9 cellular contexts compared by ENCODE assay signal in the genomic region with DNA sequence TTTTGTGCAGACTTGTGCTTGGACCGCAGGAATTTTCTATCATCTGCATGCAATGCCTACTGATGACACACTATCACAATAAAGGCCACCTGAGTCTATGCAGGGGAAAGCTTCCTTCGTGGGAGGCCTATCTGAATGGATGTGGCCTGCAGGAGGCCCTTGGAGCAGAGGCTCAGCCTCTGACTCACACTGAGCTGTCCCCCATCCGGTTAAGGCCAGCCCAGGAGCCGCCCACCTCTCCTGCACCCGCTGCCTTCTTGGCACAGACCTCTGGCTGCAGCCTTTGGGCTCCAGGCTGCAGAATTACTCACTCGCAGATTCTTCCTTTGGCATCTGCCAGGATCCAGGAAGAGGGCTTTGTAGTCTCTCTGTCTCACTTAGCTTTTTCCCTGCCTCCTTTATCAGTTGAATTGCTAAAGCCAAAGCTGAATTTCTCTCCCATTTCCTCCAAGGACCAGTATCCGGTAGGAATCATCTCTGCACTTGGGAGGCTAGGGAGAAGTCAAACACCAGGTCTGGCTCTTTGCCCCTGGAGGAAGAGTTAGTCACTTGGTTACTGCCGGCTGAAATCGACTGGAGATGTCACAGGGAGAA.
DNase-seq lines count a peak whose midpoint lies in the region; FAIRE-seq and TF ChIP-seq lines count a peak whose summit lies in the region.
"Had no signal": no experiment of that assay in that cellular context is flagged by ENCODE, and none has a peak within 500 bp of the region (broad histone marks: within the 10 kb centered on the region; RNA-seq: fewer than 3 reads in every experiment).

No MANE protein-coding gene starts in this region.

- peak overlapping the region; percentile 73 for H3K4me2 ChIP-seq in astrocyte (ENCODE audit: low read length)

- H3K4me3 ChIP-seq in astrocyte (ENCODE audit: insufficient read depth, low read depth, low read length), result peak overlapping the region; percentile 29

- no peaks in the 10 kb centered on the region for H4K20me1 ChIP-seq in astrocyte (ENCODE audit: insufficient read depth, low read length)

- H3K36me3 ChIP-seq in astrocyte (ENCODE audit: insufficient read depth, low read length), result no peaks in the 10 kb centered on the region

- no peaks in the 10 kb centered on the region for H3K9me3 Mint-ChIP-seq in T-helper 2 cell treated with Interferon-gamma antibody and Interleukin-4, amounts not matched to agents 5 μg/mL and 100 μg/mL, for 36 hours
- H3K9me3 Mint-ChIP-seq in astrocyte (ENCODE audit: unreplicated experiment), result peaks cover 5% of the 10 kb centered on the region
- H3K9me3 Mint-ChIP-seq in glutamatergic neuron (ENCODE audit: unreplicated experiment), result no peaks in the 10 kb centered on the region
- H3K9me3 Mint-ChIP-seq: CD4-positive, CD25-positive, alpha-beta regulatory T cell had no signal

- H3K27me3 Mint-ChIP-seq in T-helper 2 cell treated with Interferon-gamma antibody and Interleukin-4, amounts not matched to agents 5 μg/mL and 100 μg/mL, for 36 hours (ENCODE audit: low read depth), result peaks cover 2% of the 10 kb centered on the region
- no peaks in the 10 kb centered on the region for H3K27me3 Mint-ChIP-seq in astrocyte (ENCODE audit: low read depth, unreplicated experiment)
- H3K27me3 Mint-ChIP-seq in glutamatergic neuron (ENCODE audit: unreplicated experiment), result no peaks in the 10 kb centered on the region
- H3K27me3 Mint-ChIP-seq: CD4-positive, CD25-positive, alpha-beta regulatory T cell had no signal

- no peaks in the 10 kb centered on the region for H3K36me3 Mint-ChIP-seq in T-helper 2 cell treated with Interferon-gamma antibody and Interleukin-4, amounts not matched to agents 5 μg/mL and 100 μg/mL, for 36 hours (ENCODE audit: low read depth)
- H3K36me3 Mint-ChIP-seq in astrocyte (ENCODE audit: low read depth, unreplicated experiment), result no peaks in the 10 kb centered on the region
- H3K36me3 Mint-ChIP-seq in glutamatergic neuron (ENCODE audit: unreplicated experiment), result no peaks in the 10 kb centered on the region
- H3K36me3 Mint-ChIP-seq: CD4-positive, CD25-positive, alpha-beta regulatory T cell had no signal

- H3K27me3 ChIP-seq in astrocyte (ENCODE audit: insufficient read depth, low read length), result no peaks in the 10 kb centered on the region

- H3K27ac Mint-ChIP-seq in T-helper 2 cell treated with Interferon-gamma antibody and Interleukin-4, amounts not matched to agents 5 μg/mL and 100 μg/mL, for 36 hours, result no peak overlapping the region
- H3K27ac Mint-ChIP-seq in astrocyte (ENCODE audit: unreplicated experiment), result peak overlapping the region; percentile 95
- H3K27ac Mint-ChIP-seq in glutamatergic neuron (ENCODE audit: unreplicated experiment), result no peak overlapping the region
- H3K27ac Mint-ChIP-seq: CD4-positive, CD25-positive, alpha-beta regulatory T cell had no signal

- peak; percentile 95 for FAIRE-seq in astrocyte (lab: Jason Lieb, UNC)

- no peak overlapping the region for H3K4me3 Mint-ChIP-seq in T-helper 2 cell treated with Interferon-gamma antibody and Interleukin-4, amounts not matched to agents 5 μg/mL and 100 μg/mL, for 36 hours
- H3K4me3 Mint-ChIP-seq in astrocyte (ENCODE audit: unreplicated experiment) (no peak overlapping the region), glutamatergic neuron (ENCODE audit: unreplicated experiment) (no peak overlapping the region)
- H3K4me3 Mint-ChIP-seq: CD4-positive, CD25-positive, alpha-beta regulatory T cell had no signal

- H3K4me1 ChIP-seq in astrocyte (ENCODE audit: insufficient read depth, low read length), result peaks cover 23% of the 10 kb centered on the region

- H3K79me2 ChIP-seq in astrocyte (ENCODE audit: insufficient read depth, low read length), result no peaks in the 10 kb centered on the region

- no peak overlapping the region for H2AFZ ChIP-seq in astrocyte (ENCODE audit: low read depth, low read length)

- no peak for TF ChIP-seq CTCF in astrocyte (IDR thresholded peaks at IDR 0.05; ENCODE audit: insufficient read depth, low read depth, low read length)
- no peak for TF ChIP-seq CTCF in glutamatergic neuron (IDR thresholded peaks at IDR 0.05; ENCODE audit: partially characterized antibody, unreplicated experiment)

- peak; percentile 28 for DNase-seq in T-helper 2 cell treated with Interferon-gamma antibody and Interleukin-4, amounts not matched to agents 5 μg/mL and 100 μg/mL, for 36 hours (ENCODE audit: low spot score)
- DNase-seq in T-helper 2 cell (no peak), astrocyte (ENCODE audit: low read depth) (peak; percentile 99), iPS-NIHi7 (ENCODE audit: extremely low spot score) (peak; percentile 44), substantia nigra (lab: John Stamatoyannopoulos, UW) (peak in 13 of 49 donors; percentile 3 to 73 (median 31)), glutamatergic neuron (no peak)
- DNase-seq in central memory CD4-positive, alpha-beta T cell, result no peak
- no peak for DNase-seq in effector CD4-positive, alpha-beta T cell
- DNase-seq: CD4-positive, CD25-positive, alpha-beta regulatory T cell had no signal

- H3K4me1 Mint-ChIP-seq in T-helper 2 cell treated with Interferon-gamma antibody and Interleukin-4, amounts not matched to agents 5 μg/mL and 100 μg/mL, for 36 hours (ENCODE audit: low read depth), result no peaks in the 10 kb centered on the region
- H3K4me1 Mint-ChIP-seq in astrocyte (ENCODE audit: low read depth, unreplicated experiment) (peaks cover 27% of the 10 kb centered on the region), glutamatergic neuron (ENCODE audit: low read depth, unreplicated experiment) (no peaks in the 10 kb centered on the region)

- H3K9ac ChIP-seq in astrocyte (ENCODE audit: low read length), result peak overlapping the region; percentile 68

- H3K27ac ChIP-seq in astrocyte (ENCODE audit: low read depth, low read length) (peak overlapping the region; percentile 93), substantia nigra (ENCODE audit: low read depth, low read length, poor library complexity, severe bottlenecking) (peak overlapping the region; percentile 19)

- H3K9me3 ChIP-seq in astrocyte (ENCODE audit: insufficient read depth, low read depth, low read length), result no peaks in the 10 kb centered on the region

Comparison
In these comparisons a context has a peak if more than half of its experiments do, and no peak if none do; other contexts are left out.
1. DNase-seq: peak in T-helper 2 cell treated with Interferon-gamma antibody and Interleukin-4, amounts not matched to agents 5 μg/mL and 100 μg/mL, for 36 hours (single experiment), astrocyte (single experiment) and iPS-NIHi7 (single experiment); none in T-helper 2 cell (0 of 5), central memory CD4-positive, alpha-beta T cell (single experiment), effector CD4-positive, alpha-beta T cell (single experiment) and glutamatergic neuron (single experiment).